ENCODE assay signal across 15 cellular contexts in genomic region chrX:45716747-45717146, GRCh38.
"Had no signal": no experiment of that assay in that cellular context is flagged by ENCODE, and none has a peak within 500 bp of the region (broad histone marks: within the 10 kb centered on the region; RNA-seq: fewer than 3 reads in every experiment).

No MANE protein-coding gene starts in this region.

- H3K4me1 Mint-ChIP-seq: nephron had no signal

- H3K9me3 Mint-ChIP-seq: activated CD8-positive, alpha-beta T cell treated with anti-CD3 and anti-CD28 coated beads for 36 hours; activated naive CD4-positive, alpha-beta T cell treated with anti-CD3 and anti-CD28 coated beads, Interleukin-2, amount 10 ng/mL, durations not matched to agents 7 days and 5 days had no signal

- DNase-seq: activated CD4-positive, alpha-beta T cell treated with anti-CD3 and anti-CD28 coated beads for 4 hours; activated CD8-positive, alpha-beta memory T cell treated with anti-CD3 and anti-CD28 coated beads, Interleukin-2, amount 50 U/mL, for 48 hours; activated CD8-positive, alpha-beta T cell treated with anti-CD3 and anti-CD28 coated beads for 36 hours; activated naive CD4-positive, alpha-beta T cell treated with anti-CD3 and anti-CD28 coated beads, Interleukin-2, amount 10 ng/mL, durations not matched to agents 7 days and 5 days; caudate nucleus; cortex of kidney; effector memory CD4-positive, alpha-beta T cell; stimulated activated CD4-positive, alpha-beta T cell treated with anti-CD3 and anti-CD28 coated beads, Interleukin-12 subunit alpha, Interleukin-12 subunit beta, amount 100 ng/mL, for 4 hours; stimulated activated naive CD4-positive, alpha-beta T cell; T-helper 1 cell; upper lobe of left lung had no signal

- H3K4me3 ChIP-seq: lung, suprapubic skin, upper lobe of left lung had no signal

- ATAC-seq: activated CD8-positive, alpha-beta T cell treated with anti-CD3 and anti-CD28 coated beads for 36 hours; sciatic nerve had no signal

- H3K36me3 Mint-ChIP-seq: activated naive CD4-positive, alpha-beta T cell treated with anti-CD3 and anti-CD28 coated beads, Interleukin-2, amount 10 ng/mL, durations not matched to agents 7 days and 5 days had no signal

- H3K27me3 Mint-ChIP-seq: activated CD8-positive, alpha-beta T cell treated with anti-CD3 and anti-CD28 coated beads for 36 hours; activated naive CD4-positive, alpha-beta T cell treated with anti-CD3 and anti-CD28 coated beads, Interleukin-2, amount 10 ng/mL, durations not matched to agents 7 days and 5 days had no signal

- H3K4me3 Mint-ChIP-seq: activated CD8-positive, alpha-beta T cell treated with anti-CD3 and anti-CD28 coated beads for 36 hours; activated naive CD4-positive, alpha-beta T cell treated with anti-CD3 and anti-CD28 coated beads, Interleukin-2, amount 10 ng/mL, durations not matched to agents 7 days and 5 days; nephron had no signal

- H3K36me3 ChIP-seq: suprapubic skin, upper lobe of left lung had no signal

- H3K27ac Mint-ChIP-seq: activated naive CD4-positive, alpha-beta T cell treated with anti-CD3 and anti-CD28 coated beads, Interleukin-2, amount 10 ng/mL, durations not matched to agents 7 days and 5 days; nephron had no signal

- H3K9me3 ChIP-seq: suprapubic skin, upper lobe of left lung had no signal
